ENCODE assay signal across 2 cellular contexts in the genomic region with DNA sequence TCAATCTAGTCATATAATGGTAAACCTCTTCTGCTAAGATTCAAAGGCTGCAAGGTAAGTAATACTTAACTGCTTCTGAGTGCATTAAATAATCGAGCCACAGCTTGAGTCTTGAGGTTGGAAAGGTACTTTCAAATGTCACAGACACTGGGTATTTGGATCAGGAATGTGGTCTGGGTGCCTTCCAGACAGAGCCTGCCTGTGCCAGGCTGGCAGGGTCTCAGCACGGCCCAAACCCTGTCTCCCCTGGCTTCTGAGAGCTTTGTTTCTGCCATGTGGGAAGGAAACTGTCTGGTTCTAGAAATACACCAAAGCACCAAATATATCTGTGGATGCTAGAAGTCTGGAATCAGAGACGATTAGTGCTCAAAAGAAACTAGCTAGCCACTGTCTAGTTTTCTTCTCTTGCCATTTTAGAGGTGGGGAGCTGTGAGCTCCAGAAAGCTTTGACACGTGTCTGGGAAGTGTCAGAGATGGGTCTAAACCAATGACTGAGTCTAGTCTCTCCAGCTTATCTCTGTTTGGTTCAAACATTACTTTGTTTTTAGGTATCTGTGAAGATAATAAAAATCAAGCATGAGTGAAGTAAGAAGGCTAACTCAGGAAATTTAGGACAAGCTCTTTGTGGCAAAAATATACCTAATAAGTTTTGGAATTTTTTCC.
TF ChIP-seq lines count a peak whose summit lies in the region.

No MANE protein-coding gene starts in this region.

TF ChIP-seq in H1, 55 proteins besides CTCF, POLR2A, EP300 and RAD21:
- no peak for TF ChIP-seq KDM4A (IDR thresholded peaks at IDR 0.05; ENCODE audit: low read depth, low read length, severe bottlenecking)

TF ChIP-seq in HepG2, 621 proteins besides CTCF, POLR2A, EP300 and RAD21:
- TF ChIP-seq MAFG (CRISPR knock-in tag; IDR thresholded peaks at IDR 0.05) (no peak), DNMT1 (CRISPR knock-in tag; IDR thresholded peaks at IDR 0.05) (no peak)
- TF ChIP-seq, protein P1, sequence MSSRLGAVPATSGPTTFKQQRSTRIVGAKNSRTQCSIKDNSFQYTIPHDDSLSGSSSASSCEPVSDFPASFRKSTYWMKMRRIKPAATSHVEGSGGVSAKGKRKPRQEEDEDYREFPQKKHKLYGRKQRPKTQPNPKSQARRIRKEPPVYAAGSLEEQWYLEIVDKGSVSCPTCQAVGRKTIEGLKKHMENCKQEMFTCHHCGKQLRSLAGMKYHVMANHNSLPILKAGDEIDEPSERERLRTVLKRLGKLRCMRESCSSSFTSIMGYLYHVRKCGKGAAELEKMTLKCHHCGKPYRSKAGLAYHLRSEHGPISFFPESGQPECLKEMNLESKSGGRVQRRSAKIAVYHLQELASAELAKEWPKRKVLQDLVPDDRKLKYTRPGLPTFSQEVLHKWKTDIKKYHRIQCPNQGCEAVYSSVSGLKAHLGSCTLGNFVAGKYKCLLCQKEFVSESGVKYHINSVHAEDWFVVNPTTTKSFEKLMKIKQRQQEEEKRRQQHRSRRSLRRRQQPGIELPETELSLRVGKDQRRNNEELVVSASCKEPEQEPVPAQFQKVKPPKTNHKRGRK (CRISPR knock-in tag; IDR thresholded peaks at IDR 0.05): no peak
